Comparison of ENCODE assay signal across 34 cellular contexts in genomic region chr12:127688901-127689428, GRCh38.
"Had no signal": no experiment of that assay in that cellular context is flagged by ENCODE, and none has a peak within 500 bp of the region (broad histone marks: within the 10 kb centered on the region; RNA-seq: fewer than 3 reads in every experiment).

No MANE protein-coding gene starts in this region.

- H3K27me3 Mint-ChIP-seq: activated B cell treated with CpG ODN at 0.5 μM for 24 hours; activated CD4-positive, alpha-beta memory T cell treated with anti-CD3 and anti-CD28 coated beads for 36 hours; activated CD4-positive, alpha-beta T cell treated with anti-CD3 and anti-CD28 coated beads, Interleukin-2, amount 10 ng/mL, durations not matched to agents 7 days and 5 days; activated CD8-positive, alpha-beta T cell treated with anti-CD3 and anti-CD28 coated beads for 36 hours; activated naive CD4-positive, alpha-beta T cell treated with anti-CD3 and anti-CD28 coated beads, Interleukin-2, amount 10 ng/mL, durations not matched to agents 7 days and 5 days; activated naive CD4-positive, alpha-beta T cell treated with anti-CD3 and anti-CD28 coated beads, Interleukin-2, amount 50 U/mL, for 24 hours; activated naive CD8-positive, alpha-beta T cell treated with anti-CD3 and anti-CD28 coated beads, Interleukin-2, amount 10 ng/mL, durations not matched to agents 7 days and 5 days; activated naive CD8-positive, alpha-beta T cell treated with anti-CD3 and anti-CD28 coated beads, Interleukin-2, amount 50 U/mL, for 24 hours; activated T-helper 17 cell treated with anti-CD3 and anti-CD28 coated beads, Interleukin-2, amount 50 U/mL, for 72 hours had no signal

- H3K36me3 Mint-ChIP-seq: activated CD4-positive, alpha-beta memory T cell treated with anti-CD3 and anti-CD28 coated beads for 36 hours; activated naive CD4-positive, alpha-beta T cell treated with anti-CD3 and anti-CD28 coated beads, Interleukin-2, amount 10 ng/mL, durations not matched to agents 7 days and 5 days; activated naive CD4-positive, alpha-beta T cell treated with anti-CD3 and anti-CD28 coated beads, Interleukin-2, amount 50 U/mL, for 24 hours; activated naive CD8-positive, alpha-beta T cell; activated naive CD8-positive, alpha-beta T cell treated with anti-CD3 and anti-CD28 coated beads, Interleukin-2, amount 10 ng/mL, durations not matched to agents 7 days and 5 days had no signal

- H3K4me3 ChIP-seq: adrenal gland, body of pancreas, breast epithelium had no signal

- H3K27ac Mint-ChIP-seq: activated B cell treated with CpG ODN at 0.5 μM for 24 hours; activated CD4-positive, alpha-beta memory T cell treated with anti-CD3 and anti-CD28 coated beads for 36 hours; activated CD4-positive, alpha-beta T cell treated with anti-CD3 and anti-CD28 coated beads, Interleukin-2, amount 10 ng/mL, durations not matched to agents 7 days and 5 days; activated CD8-positive, alpha-beta T cell treated with anti-CD3 and anti-CD28 coated beads for 36 hours; activated naive CD4-positive, alpha-beta T cell treated with anti-CD3 and anti-CD28 coated beads, Interleukin-2, amount 10 ng/mL, durations not matched to agents 7 days and 5 days; activated naive CD4-positive, alpha-beta T cell treated with anti-CD3 and anti-CD28 coated beads, Interleukin-2, amount 50 U/mL, for 24 hours; activated naive CD8-positive, alpha-beta T cell; activated naive CD8-positive, alpha-beta T cell treated with anti-CD3 and anti-CD28 coated beads, Interleukin-2, amount 10 ng/mL, durations not matched to agents 7 days and 5 days; activated naive CD8-positive, alpha-beta T cell treated with anti-CD3 and anti-CD28 coated beads, Interleukin-2, amount 50 U/mL, for 24 hours; activated T-cell treated with anti-CD3 and anti-CD28 coated beads, Interleukin-2, amount 50 U/mL, for 72 hours; activated T-helper 1 cell treated with anti-CD3 and anti-CD28 coated beads, Interleukin-12 subunit alpha, Interleukin-12 subunit beta, Interleukin-2, Interleukin-4 antibody, amounts not matched to agents 30 ng/mL and 10 ng/mL and 1 ng/mL, durations not matched to agents 14 hours and 24 hours and 36 hours; activated T-helper 17 cell treated with anti-CD3 and anti-CD28 coated beads, Interleukin-2, amount 50 U/mL, for 72 hours; T-helper 1 cell treated with Interleukin-12 subunit alpha and Interleukin-12 subunit beta and Interleukin-4 antibody, amounts not matched to agents 30 μg/mL and 1 μg/mL, for 36 hours; T-helper 2 cell treated with Interferon-gamma antibody and Interleukin-4, amounts not matched to agents 5 μg/mL and 100 μg/mL, for 36 hours had no signal

- H3K4me1 Mint-ChIP-seq: activated B cell treated with CpG ODN at 0.5 μM for 24 hours; activated CD4-positive, alpha-beta T cell treated with anti-CD3 and anti-CD28 coated beads, Interleukin-2, amount 10 ng/mL, durations not matched to agents 7 days and 5 days; activated naive CD4-positive, alpha-beta T cell treated with anti-CD3 and anti-CD28 coated beads, Interleukin-2, amount 10 ng/mL, durations not matched to agents 7 days and 5 days; activated naive CD4-positive, alpha-beta T cell treated with anti-CD3 and anti-CD28 coated beads, Interleukin-2, amount 50 U/mL, for 24 hours; activated naive CD8-positive, alpha-beta T cell treated with anti-CD3 and anti-CD28 coated beads, Interleukin-2, amount 10 ng/mL, durations not matched to agents 7 days and 5 days; activated naive CD8-positive, alpha-beta T cell treated with anti-CD3 and anti-CD28 coated beads, Interleukin-2, amount 50 U/mL, for 24 hours; activated T-helper 17 cell treated with anti-CD3 and anti-CD28 coated beads, Interleukin-2, amount 50 U/mL, for 72 hours had no signal

- H3K36me3 ChIP-seq: adrenal gland, brain microvascular endothelial cell, breast epithelium had no signal

- H3K4me3 Mint-ChIP-seq: activated B cell treated with CpG ODN at 0.5 μM for 24 hours; activated CD4-positive, alpha-beta memory T cell treated with anti-CD3 and anti-CD28 coated beads for 36 hours; activated CD4-positive, alpha-beta T cell treated with anti-CD3 and anti-CD28 coated beads, Interleukin-2, amount 10 ng/mL, durations not matched to agents 7 days and 5 days; activated CD8-positive, alpha-beta T cell treated with anti-CD3 and anti-CD28 coated beads for 36 hours; activated naive CD4-positive, alpha-beta T cell treated with anti-CD3 and anti-CD28 coated beads, Interleukin-2, amount 10 ng/mL, durations not matched to agents 7 days and 5 days; activated naive CD4-positive, alpha-beta T cell treated with anti-CD3 and anti-CD28 coated beads, Interleukin-2, amount 50 U/mL, for 24 hours; activated naive CD8-positive, alpha-beta T cell; activated naive CD8-positive, alpha-beta T cell treated with anti-CD3 and anti-CD28 coated beads, Interleukin-2, amount 10 ng/mL, durations not matched to agents 7 days and 5 days; activated naive CD8-positive, alpha-beta T cell treated with anti-CD3 and anti-CD28 coated beads, Interleukin-2, amount 50 U/mL, for 24 hours; activated T-cell treated with anti-CD3 and anti-CD28 coated beads, Interleukin-2, amount 50 U/mL, for 4 hours; activated T-cell treated with anti-CD3 and anti-CD28 coated beads, Interleukin-2, amount 50 U/mL, for 72 hours; activated T-helper 1 cell treated with anti-CD3 and anti-CD28 coated beads, Interleukin-12 subunit alpha, Interleukin-12 subunit beta, Interleukin-2, Interleukin-4 antibody, amounts not matched to agents 30 ng/mL and 10 ng/mL and 1 ng/mL, durations not matched to agents 14 hours and 24 hours and 36 hours; activated T-helper 17 cell treated with anti-CD3 and anti-CD28 coated beads, Interleukin-2, amount 50 U/mL, for 72 hours; T-helper 1 cell treated with Interleukin-12 subunit alpha and Interleukin-12 subunit beta and Interleukin-4 antibody, amounts not matched to agents 30 μg/mL and 1 μg/mL, for 36 hours; T-helper 2 cell treated with Interferon-gamma antibody and Interleukin-4, amounts not matched to agents 5 μg/mL and 100 μg/mL, for 36 hours had no signal

- H3K4me1 ChIP-seq: adrenal gland, body of pancreas, breast epithelium had no signal

- H3K27ac ChIP-seq: adrenal gland, body of pancreas, brain microvascular endothelial cell, breast epithelium, VCaP had no signal

- DNase-seq: activated B cell treated with CpG ODN at 0.5 μM for 24 hours; activated CD4-positive, alpha-beta memory T cell treated with anti-CD3 and anti-CD28 coated beads for 36 hours; activated CD4-positive, alpha-beta T cell treated with anti-CD3 and anti-CD28 coated beads for 4 hours; activated CD4-positive, alpha-beta T cell treated with anti-CD3 and anti-CD28 coated beads, Interleukin-2, amount 10 ng/mL, durations not matched to agents 7 days and 5 days; activated CD4-positive, alpha-beta T cell treated with anti-CD3 and anti-CD28 coated beads, Interleukin-2, amount 50 U/mL, for 4 hours; activated CD4-positive, CD25-positive, alpha-beta regulatory T cell treated with anti-CD3 and anti-CD28 coated beads, Interleukin-2, amount 50 U/mL, for 72 hours; activated CD8-positive, alpha-beta memory T cell treated with anti-CD3 and anti-CD28 coated beads, Interleukin-2, amount 50 U/mL, for 4 hours; activated CD8-positive, alpha-beta T cell treated with anti-CD3 and anti-CD28 coated beads for 36 hours; activated effector memory CD4-positive, alpha-beta T cell treated with anti-CD3 and anti-CD28 coated beads, Interleukin-2, amount 50 U/mL, for 16 hours; activated naive CD4-positive, alpha-beta T cell treated with anti-CD3 and anti-CD28 coated beads, Interleukin-2, amount 10 ng/mL, durations not matched to agents 7 days and 5 days; activated naive CD4-positive, alpha-beta T cell treated with Interleukin-2 at 50 U/mL for 16 hours; activated naive CD8-positive, alpha-beta T cell treated with anti-CD3 and anti-CD28 coated beads, Interleukin-2, amount 10 ng/mL, durations not matched to agents 7 days and 5 days; activated naive CD8-positive, alpha-beta T cell treated with anti-CD3 and anti-CD28 coated beads, Interleukin-2, amount 50 U/mL, for 24 hours; activated T-cell treated with anti-CD3 and anti-CD28 coated beads for 4 hours; activated T-cell treated with anti-CD3 and anti-CD28 coated beads, Interleukin-2, amount 50 U/mL, for 1 hour; activated T-cell treated with anti-CD3 and anti-CD28 coated beads, Interleukin-2, amount 50 U/mL, for 4 hours; activated T-cell treated with anti-CD3 and anti-CD28 coated beads, Interleukin-2, amount 50 U/mL, for 72 hours; adrenal gland; amniotic stem cell; aorta; body of pancreas; brain microvascular endothelial cell; central memory CD4-positive, alpha-beta T cell; T-helper 1 cell; T-helper 2 cell; T-helper 9 cell had no signal

- H3K9me3 ChIP-seq: adrenal gland, body of pancreas, breast epithelium had no signal

- ATAC-seq: activated CD8-positive, alpha-beta T cell treated with anti-CD3 and anti-CD28 coated beads for 36 hours; activated naive CD8-positive, alpha-beta T cell treated with anti-CD3 and anti-CD28 coated beads, Interleukin-2, amount 50 U/mL, for 24 hours; activated T-cell treated with anti-CD3 and anti-CD28 coated beads, Interleukin-2, amount 50 U/mL, for 4 hours; activated T-cell treated with anti-CD3 and anti-CD28 coated beads, Interleukin-2, amount 50 U/mL, for 72 hours; activated T-helper 17 cell treated with anti-CD3 and anti-CD28 coated beads, Interleukin-2, amount 50 U/mL, for 72 hours; body of pancreas had no signal

- H3K9me3 Mint-ChIP-seq: activated B cell treated with CpG ODN at 0.5 μM for 24 hours; activated CD4-positive, alpha-beta memory T cell treated with anti-CD3 and anti-CD28 coated beads for 36 hours; activated CD4-positive, alpha-beta T cell treated with anti-CD3 and anti-CD28 coated beads, Interleukin-2, amount 10 ng/mL, durations not matched to agents 7 days and 5 days; activated naive CD4-positive, alpha-beta T cell treated with anti-CD3 and anti-CD28 coated beads, Interleukin-2, amount 50 U/mL, for 24 hours; activated naive CD8-positive, alpha-beta T cell treated with anti-CD3 and anti-CD28 coated beads, Interleukin-2, amount 10 ng/mL, durations not matched to agents 7 days and 5 days; activated naive CD8-positive, alpha-beta T cell treated with anti-CD3 and anti-CD28 coated beads, Interleukin-2, amount 50 U/mL, for 24 hours; activated T-cell treated with anti-CD3 and anti-CD28 coated beads, Interleukin-2, amount 50 U/mL, for 4 hours; activated T-cell treated with anti-CD3 and anti-CD28 coated beads, Interleukin-2, amount 50 U/mL, for 72 hours; activated T-helper 1 cell treated with anti-CD3 and anti-CD28 coated beads, Interleukin-12 subunit alpha, Interleukin-12 subunit beta, Interleukin-2, Interleukin-4 antibody, amounts not matched to agents 30 ng/mL and 10 ng/mL and 1 ng/mL, durations not matched to agents 14 hours and 24 hours and 36 hours; activated T-helper 17 cell treated with anti-CD3 and anti-CD28 coated beads, Interleukin-2, amount 50 U/mL, for 72 hours; T-helper 1 cell treated with Interleukin-12 subunit alpha and Interleukin-12 subunit beta and Interleukin-4 antibody, amounts not matched to agents 30 μg/mL and 1 μg/mL, for 36 hours; T-helper 2 cell treated with Interferon-gamma antibody and Interleukin-4, amounts not matched to agents 5 μg/mL and 100 μg/mL, for 36 hours had no signal

- H3K27me3 ChIP-seq: brain microvascular endothelial cell, breast epithelium had no signal
